Comparison of ENCODE assay signal across 19 cellular contexts in the genomic region with DNA sequence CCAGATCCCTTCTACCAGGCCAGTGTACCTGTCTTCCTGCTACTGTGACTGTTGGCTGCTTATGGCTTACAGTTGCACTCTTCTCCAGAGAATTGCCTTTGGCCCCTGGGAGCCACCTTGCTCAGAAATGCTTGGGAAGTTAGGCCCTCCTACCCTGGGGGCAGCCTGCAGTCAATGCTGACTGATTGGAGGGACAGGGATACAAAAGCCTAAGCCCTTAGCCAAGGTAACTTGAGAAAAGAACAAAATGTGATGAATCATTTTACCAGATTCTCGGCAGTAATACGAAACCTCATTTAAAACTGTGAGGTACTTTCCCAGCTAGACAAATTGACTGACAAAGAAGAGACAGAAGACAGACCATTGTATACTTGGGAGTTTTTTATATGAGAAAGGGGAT. TPM values are rescaled to one million over a fixed set of nuclear protein-coding genes. Genes with fewer than 3 reads are reported as not detected.
DNase-seq lines count a peak whose midpoint lies in the region; ATAC-seq and TF ChIP-seq lines count a peak whose summit lies in the region.
"Had no signal": no experiment of that assay in that cellular context is flagged by ENCODE, and none has a peak within 500 bp of the region (broad histone marks: within the 10 kb centered on the region; RNA-seq: fewer than 3 reads in every experiment).

No MANE protein-coding gene starts in this region.

- RAD21 ChIA-PET in HCT116 (lab: Charles Lee; ENCODE audit: low non-redundant PET in 1 of 2, low total read pairs in 2 of 2, uncharacterized antibody in 2 of 2, unreplicated experiment in 2 of 2), result no interaction called here

- intact Hi-C loops in HCT116 (cut with micrococcal nuclease), result no loop called here

- TF ChIP-seq CTCF in HCT116 (IDR thresholded peaks at IDR 0.05 in 2 of 3, conservative IDR thresholded peaks at IDR 0.05 in 1 of 3; ENCODE audit: borderline replicate concordance in 1 of 3, insufficient read depth in 1 of 3, low read depth in 2 of 3, low read length in 2 of 3), result no peak
- TF ChIP-seq CTCF in astrocyte of the spinal cord (IDR thresholded peaks at IDR 0.05; ENCODE audit: low read depth, low read length), result no peak

- no peaks in the 10 kb centered on the region for H3K9me3 ChIP-seq in HCT116 (ENCODE audit: control insufficient read depth in 1 of 2, insufficient read depth in 1 of 2, low read depth in 1 of 2, low read length in 2 of 2)
- H3K9me3 ChIP-seq: SJCRH30 had no signal

- H3K9ac ChIP-seq in HCT116 (ENCODE audit: low read length), result no peak overlapping the region
- H3K9ac ChIP-seq: BLaER1 treated with 17β-estradiol and CSF1 and Interleukin-3, amounts not matched to agents 10 nM and 100 nM had no signal

- in situ Hi-C loops in astrocyte of the spinal cord (cut with HindIII; ENCODE audit: low sequenced_read_pairs), result no loop called here

- POLR2A ChIA-PET in HCT116 (lab: Charles Lee), result no interaction called here

- BruUV-seq in HCT116 (replicated peaks; lab: Mats Ljungman, UMichigan), result no TSS peak

- no peak for TF ChIP-seq RAD21 in HCT116 (IDR thresholded peaks at IDR 0.05; ENCODE audit: low read depth)

- no peak overlapping the region for H2AFZ ChIP-seq in HCT116 (ENCODE audit: low read depth, low read length, poor library complexity, severe bottlenecking)

- H3K4me2 ChIP-seq in HCT116 (ENCODE audit: low read length), result peak overlapping the region; percentile 22; the same call in 1 of the 2 replicates
- H3K4me2 ChIP-seq: BLaER1 treated with 17β-estradiol and CSF1 and Interleukin-3, amounts not matched to agents 10 nM and 100 nM had no signal

- no peak for TF ChIP-seq POLR2A in HCT116 (IDR thresholded peaks at IDR 0.05; ENCODE audit: borderline replicate concordance, extremely low read depth, insufficient read depth, insufficient read length)

- CTCF ChIA-PET in HCT116 (lab: Charles Lee), result no interaction called here

- H3K79me2 ChIP-seq in HCT116 (ENCODE audit: insufficient read depth, low read length), result no peaks in the 10 kb centered on the region

- no peaks in the 10 kb centered on the region for H4K20me1 ChIP-seq in HCT116 (ENCODE audit: insufficient read depth)
- H4K20me1 ChIP-seq: BLaER1 treated with 17β-estradiol and CSF1 and Interleukin-3, amounts not matched to agents 10 nM and 100 nM had no signal

- H3K36me3 ChIP-seq in HCT116 (ENCODE audit: control insufficient read depth in 1 of 2, insufficient read depth in 2 of 2, low read length in 2 of 2), result no peaks in the 10 kb centered on the region
- H3K36me3 ChIP-seq: BLaER1 treated with 17β-estradiol and CSF1 and Interleukin-3, amounts not matched to agents 10 nM and 100 nM; left ventricle myocardium inferior; SJCRH30; spleen had no signal

- H3K4me3 ChIP-seq in HCT116 (replicated peaks in 1 of 2; ENCODE audit: low read depth in 1 of 2, low read length in 2 of 2), result no peak overlapping the region
- H3K4me3 ChIP-seq in astrocyte of the spinal cord (ENCODE audit: low read depth, low read length), result no peak overlapping the region
- H3K4me3 ChIP-seq: BLaER1 treated with 17β-estradiol and CSF1 and Interleukin-3, amounts not matched to agents 10 nM and 100 nM; left ventricle myocardium inferior; SJCRH30; spleen had no signal

- no peak for ATAC-seq in HCT116
- ATAC-seq: activated naive CD8-positive, alpha-beta T cell treated with anti-CD3 and anti-CD28 coated beads, Interleukin-2, amount 50 U/mL, for 24 hours; activated T-cell treated with anti-CD3 and anti-CD28 coated beads, Interleukin-2, amount 50 U/mL, for 72 hours had no signal

- H3K27me3 ChIP-seq in HCT116 (ENCODE audit: insufficient read depth, low read length), result no peaks in the 10 kb centered on the region
- H3K27me3 ChIP-seq: BLaER1 treated with 17β-estradiol and CSF1 and Interleukin-3, amounts not matched to agents 10 nM and 100 nM; SJCRH30; spleen had no signal

- H3K9me2 ChIP-seq in HCT116 (ENCODE audit: insufficient read depth), result no peaks in the 10 kb centered on the region

- H3K27ac ChIP-seq in HCT116 (ENCODE audit: low read depth, low read length), result no peak overlapping the region
- H3K27ac ChIP-seq: BLaER1 treated with 17β-estradiol and CSF1 and Interleukin-3, amounts not matched to agents 10 nM and 100 nM; left ventricle myocardium inferior; SJCRH30; spleen had no signal

- DNase-seq in HCT116 (ENCODE audit: low read depth, low spot score) (peak; percentile 0), NCI-H2029 (lab: John Stamatoyannopoulos, UW) (peak; percentile 92), astrocyte of the spinal cord (ENCODE audit: low read depth, low spot score) (peak; percentile 5), left kidney (ENCODE audit: low read depth, low spot score) (peak; percentile 69), AG08395 (ENCODE audit: low spot score) (no peak), epidermal melanocyte (ENCODE audit: insufficient read length, low spot score) (no peak)
- DNase-seq in activated naive CD4-positive, alpha-beta T cell treated with anti-CD3 and anti-CD28 coated beads, Interleukin-2, amount 50 U/mL, for 16 hours, result no peak
- DNase-seq: activated CD4-positive, alpha-beta T cell treated with anti-CD3 and anti-CD28 coated beads, Interleukin-2, amount 50 U/mL, for 1 hour; activated naive CD8-positive, alpha-beta T cell treated with anti-CD3 and anti-CD28 coated beads, Interleukin-2, amount 50 U/mL, for 24 hours; activated T-cell treated with anti-CD3 and anti-CD28 coated beads, Interleukin-2, amount 50 U/mL, for 72 hours; head of caudate nucleus; KBM-7; left ventricle myocardium inferior; spleen; stimulated activated naive CD4-positive, alpha-beta T cell treated with Interleukin-2 at 50 U/mL for 16 hours; T-helper 9 cell had no signal

- peaks cover 3 to 9% of the 10 kb centered on the region in 2 experiments; a peak in 2 of 4 replicates for H3K4me1 ChIP-seq in HCT116 (ENCODE audit: control insufficient read depth in 1 of 2, insufficient read depth in 2 of 2, low read length in 2 of 2)
- H3K4me1 ChIP-seq: left ventricle myocardium inferior, SJCRH30, spleen had no signal

TF ChIP-seq in HCT116, 20 proteins besides CTCF, POLR2A, EP300 and RAD21:
- TF ChIP-seq SRF (IDR thresholded peaks at IDR 0.05; ENCODE audit: low read depth) (no peak), POLR2AphosphoS5 (IDR thresholded peaks at IDR 0.05; ENCODE audit: low read depth, low read length) (no peak), CEBPB (IDR thresholded peaks at IDR 0.05; ENCODE audit: low read depth) (no peak), JUND (IDR thresholded peaks at IDR 0.05) (no peak), EZH2 (IDR thresholded peaks at IDR 0.05) (no peak), MAX (IDR thresholded peaks at IDR 0.05) (no peak), FOSL1 (IDR thresholded peaks at IDR 0.05; ENCODE audit: low read depth) (no peak), YY1 (IDR thresholded peaks at IDR 0.05; ENCODE audit: extremely low read depth, insufficient replicate concordance, low read depth, low read length) (no peak), EZH2phosphoT487 (IDR thresholded peaks at IDR 0.05; ENCODE audit: borderline replicate concordance) (no peak), ZFX (IDR thresholded peaks at IDR 0.05) (no peak), SP1 (IDR thresholded peaks at IDR 0.05; ENCODE audit: low read depth) (no peak), ELF1 (IDR thresholded peaks at IDR 0.05; ENCODE audit: borderline replicate concordance, low read depth) (no peak), ZNF274 (IDR thresholded peaks at IDR 0.05; ENCODE audit: low read depth, low read length) (no peak)
- TF ChIP-seq, protein P1, sequence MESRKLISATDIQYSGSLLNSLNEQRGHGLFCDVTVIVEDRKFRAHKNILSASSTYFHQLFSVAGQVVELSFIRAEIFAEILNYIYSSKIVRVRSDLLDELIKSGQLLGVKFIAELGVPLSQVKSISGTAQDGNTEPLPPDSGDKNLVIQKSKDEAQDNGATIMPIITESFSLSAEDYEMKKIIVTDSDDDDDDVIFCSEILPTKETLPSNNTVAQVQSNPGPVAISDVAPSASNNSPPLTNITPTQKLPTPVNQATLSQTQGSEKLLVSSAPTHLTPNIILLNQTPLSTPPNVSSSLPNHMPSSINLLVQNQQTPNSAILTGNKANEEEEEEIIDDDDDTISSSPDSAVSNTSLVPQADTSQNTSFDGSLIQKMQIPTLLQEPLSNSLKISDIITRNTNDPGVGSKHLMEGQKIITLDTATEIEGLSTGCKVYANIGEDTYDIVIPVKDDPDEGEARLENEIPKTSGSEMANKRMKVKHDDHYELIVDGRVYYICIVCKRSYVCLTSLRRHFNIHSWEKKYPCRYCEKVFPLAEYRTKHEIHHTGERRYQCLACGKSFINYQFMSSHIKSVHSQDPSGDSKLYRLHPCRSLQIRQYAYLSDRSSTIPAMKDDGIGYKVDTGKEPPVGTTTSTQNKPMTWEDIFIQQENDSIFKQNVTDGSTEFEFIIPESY (IDR thresholded peaks at IDR 0.05; ENCODE audit: extremely low read depth, insufficient replicate concordance, low read length), result no peak
TF ChIP-seq in HCT116: peak in this region for 0.

RNA-seq across cellular contexts. Expression of gene PTCSC3, which starts 47.3 kb away (rescaled TPM):
- not detected for total RNA-seq in HCT116 (2021; ENCODE audit: unreplicated experiment)
- polyA plus RNA-seq in HCT116 (2012), result not detected in 2 replicates
- total RNA-seq: activated T-cell treated with anti-CD3 and anti-CD28 coated beads, Interleukin-2, amount 50 U/mL, for 72 hours; chondrocyte; left ventricle myocardium inferior; SJCRH30; spleen had no signal
- polyA plus RNA-seq: spleen had no signal

Comparison
In these comparisons a context has a peak if more than half of its experiments do, and no peak if none do; other contexts are left out.
1. DNase-seq: peak in HCT116 (single experiment), NCI-H2029 (single experiment), astrocyte of the spinal cord (single experiment) and left kidney (single experiment); none in AG08395 (single experiment), activated naive CD4-positive, alpha-beta T cell treated with anti-CD3 and anti-CD28 coated beads, Interleukin-2, amount 50 U/mL, for 16 hours (single experiment) and epidermal melanocyte (single experiment).